Comparison of ENCODE assay signal across 19 cellular contexts in the genomic region with DNA sequence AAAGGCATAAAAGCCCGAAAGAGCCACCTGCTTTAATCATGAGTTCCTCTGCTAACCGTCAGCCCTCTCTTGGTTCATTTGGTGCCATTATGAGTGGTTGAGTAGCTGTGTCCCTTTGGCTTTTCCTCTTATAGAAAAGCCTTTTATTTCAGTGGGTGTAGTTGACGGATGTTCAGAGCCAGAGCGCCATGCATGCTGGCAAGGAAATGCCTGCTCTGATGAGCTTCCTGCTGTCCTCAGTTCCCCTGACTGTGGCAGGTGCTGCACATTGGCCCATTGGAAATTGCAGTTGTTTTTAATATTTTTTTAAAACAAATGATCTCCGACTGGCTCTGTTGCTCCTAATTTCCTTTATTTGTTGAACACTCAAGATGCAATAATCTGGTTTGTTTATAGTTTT.
"Had no signal": no experiment of that assay in that cellular context is flagged by ENCODE, and none has a peak within 500 bp of the region (broad histone marks: within the 10 kb centered on the region; RNA-seq: fewer than 3 reads in every experiment).

No MANE protein-coding gene starts in this region.

- H3K27ac ChIP-seq: SJSA1, SK-N-MC had no signal

- H3K36me3 ChIP-seq: SJSA1 had no signal

- H3K27me3 ChIP-seq: SJSA1 had no signal

- H3K4me3 ChIP-seq: SJSA1, SK-N-MC had no signal

- DNase-seq: KBM-7, MV-4-11, NCI-H1048, NCI-H1105 treated with DMSO at 0.1 percent for 48 hours, NCI-H1417 treated with DMSO at 0.1 percent for 48 hours, NCI-H146, NCI-H1694 treated with DMSO at 0.1 percent for 48 hours, NCI-H2171, NCI-H226, NCI-H446, NCI-H510A, NCI-H524 treated with DMSO at 0.1 percent for 48 hours, NCI-H69, Right ventricle myocardium superior, RPMI8226, SIG-M5, T-helper 2 cell had no signal

- H3K9me3 ChIP-seq: SJSA1 had no signal
